Comparison of ENCODE assay signal across 8 cellular contexts in genomic region chrX:81377329-81377728, GRCh38.
DNase-seq lines count a peak whose midpoint lies in the region; ATAC-seq, FAIRE-seq and TF ChIP-seq lines count a peak whose summit lies in the region.

No MANE protein-coding gene starts in this region.

- H3K27ac ChIP-seq in cardiac muscle cell (no peak overlapping the region), upper lobe of left lung (no peak overlapping the region)

- ATAC-seq in left cardiac atrium (no peak), upper lobe of left lung (ENCODE audit: low FRiP score in 2 of 2) (no peak), omental fat pad (ENCODE audit: low FRiP score) (no peak)
- no peak for ATAC-seq in stimulated activated effector memory CD8-positive, alpha-beta T cell treated with anti-CD3 and anti-CD28 coated beads, Interleukin-12 subunit alpha, Interleukin-12 subunit beta, amount 100 ng/mL, for 72 hours

- no peak for TF ChIP-seq POLR2A in upper lobe of left lung (IDR thresholded peaks at IDR 0.05)

- 12 to 23% methylated on average over 2 of the region's 2 CpGs for WGBS in upper lobe of left lung, 2 donors

- H3K4me1 ChIP-seq in cardiac muscle cell (ENCODE audit: low read depth) (no peaks in the 10 kb centered on the region), upper lobe of left lung (no peaks in the 10 kb centered on the region)

- no peaks in the 10 kb centered on the region for H3K9me3 Mint-ChIP-seq in stimulated activated effector memory CD8-positive, alpha-beta T cell treated with anti-CD3 and anti-CD28 coated beads, Interleukin-12 subunit alpha, Interleukin-12 subunit beta, amount 100 ng/mL, for 72 hours

- TF ChIP-seq EP300 in upper lobe of left lung (IDR thresholded peaks at IDR 0.05): no peak

- intact Hi-C loops in left cardiac atrium (cut with DNase I): no loop called here

- H3K27ac Mint-ChIP-seq in stimulated activated effector memory CD8-positive, alpha-beta T cell treated with anti-CD3 and anti-CD28 coated beads, Interleukin-12 subunit alpha, Interleukin-12 subunit beta, amount 100 ng/mL, for 72 hours: no peak overlapping the region

- TF ChIP-seq CTCF in cardiac muscle cell (IDR thresholded peaks at IDR 0.05; ENCODE audit: low read depth, low read length) (peak; percentile 48), upper lobe of left lung (IDR thresholded peaks at IDR 0.05) (peak; percentile 28 to 48 (median 42)), omental fat pad (IDR thresholded peaks at IDR 0.05) (peak in 1 of 3 donors; percentile 12)

- no peak overlapping the region for H3K4me3 Mint-ChIP-seq in stimulated activated effector memory CD8-positive, alpha-beta T cell treated with anti-CD3 and anti-CD28 coated beads, Interleukin-12 subunit alpha, Interleukin-12 subunit beta, amount 100 ng/mL, for 72 hours

- FAIRE-seq in frontal cortex (lab: Jason Lieb, UNC): peak; percentile 24

- H3K9me3 ChIP-seq in cardiac muscle cell (ENCODE audit: low read depth) (no peaks in the 10 kb centered on the region), upper lobe of left lung (no peaks in the 10 kb centered on the region)

- no peaks in the 10 kb centered on the region for H3K4me1 Mint-ChIP-seq in stimulated activated effector memory CD8-positive, alpha-beta T cell treated with anti-CD3 and anti-CD28 coated beads, Interleukin-12 subunit alpha, Interleukin-12 subunit beta, amount 100 ng/mL, for 72 hours

- H3K36me3 Mint-ChIP-seq in stimulated activated effector memory CD8-positive, alpha-beta T cell treated with anti-CD3 and anti-CD28 coated beads, Interleukin-12 subunit alpha, Interleukin-12 subunit beta, amount 100 ng/mL, for 72 hours: no peaks in the 10 kb centered on the region

- H3K4me3 ChIP-seq in cardiac muscle cell (no peak overlapping the region), upper lobe of left lung (no peak overlapping the region)

- DNase-seq in cardiac muscle cell (ENCODE audit: low read depth in 1 of 2, low spot score in 1 of 2) (peak; percentile 17 to 45), left cardiac atrium (no peak), RPMI8226 (peak; percentile 12), frontal cortex (ENCODE audit: low spot score in 2 of 2) (peak in 1 of 2 donors; percentile 1), upper lobe of left lung (no peak), omental fat pad (ENCODE audit: low spot score) (no peak)
- DNase-seq in stimulated activated effector memory CD8-positive, alpha-beta T cell treated with anti-CD3 and anti-CD28 coated beads, Interleukin-12 subunit alpha, Interleukin-12 subunit beta, amount 100 ng/mL, for 72 hours (ENCODE audit: low spot score in 2 of 2): no peak
- no peak for DNase-seq in stimulated activated naive CD4-positive, alpha-beta T cell treated with Interleukin-2 at 50 U/mL for 16 hours (lab: John Stamatoyannopoulos, UW)

- H3K27me3 ChIP-seq in cardiac muscle cell: no peaks in the 10 kb centered on the region
- no peaks in the 10 kb centered on the region for H3K27me3 ChIP-seq in upper lobe of left lung

- H3K36me3 ChIP-seq in cardiac muscle cell: no peaks in the 10 kb centered on the region
- no peaks in the 10 kb centered on the region for H3K36me3 ChIP-seq in upper lobe of left lung

Comparison
In these comparisons a context has a peak if more than half of its experiments do, and no peak if none do; other contexts are left out.
1. DNase-seq: peak in cardiac muscle cell (2 of 2) and RPMI8226 (single experiment); none in left cardiac atrium (single experiment), upper lobe of left lung (0 of 2), stimulated activated effector memory CD8-positive, alpha-beta T cell treated with anti-CD3 and anti-CD28 coated beads, Interleukin-12 subunit alpha, Interleukin-12 subunit beta, amount 100 ng/mL, for 72 hours (0 of 2), stimulated activated naive CD4-positive, alpha-beta T cell treated with Interleukin-2 at 50 U/mL for 16 hours (single experiment) and omental fat pad (single experiment).